ENCODE assay signal across 8 cellular contexts in genomic region chr16:29974291-29975133, GRCh38. TPM values are rescaled to one million over a fixed set of nuclear protein-coding genes. Genes with fewer than 3 reads are reported as not detected.
DNase-seq lines count a peak whose midpoint lies in the region; ATAC-seq and TF ChIP-seq lines count a peak whose summit lies in the region.

No MANE protein-coding gene starts in this region.

- peak overlapping the region; percentile 97 for H3K4me2 ChIP-seq in DOHH2 (ENCODE audit: low read length)
- H3K4me2 ChIP-seq in KMS-11: peak overlapping the region; percentile 100
- H3K4me2 ChIP-seq in smooth muscle cell: peak overlapping the region; percentile 99

- ATAC-seq in GM21390 (IDR thresholded peaks at IDR 0.05; ENCODE audit: unreplicated experiment): no peak

- TF ChIP-seq CTCF in DOHH2 (IDR thresholded peaks at IDR 0.05; ENCODE audit: low read depth, low read length, poor library complexity, severe bottlenecking) (peak; percentile 46), KMS-11 (conservative IDR thresholded peaks at IDR 0.05; ENCODE audit: low read depth, low read length) (no peak), astrocyte of the spinal cord (IDR thresholded peaks at IDR 0.05; ENCODE audit: low read depth, low read length) (no peak), smooth muscle cell (IDR thresholded peaks at IDR 0.05; ENCODE audit: borderline replicate concordance, insufficient read depth, poor library complexity, severe bottlenecking) (no peak)

- H3K27me3 Mint-ChIP-seq in immature natural killer cell (ENCODE audit: low read depth in 3 of 3): peaks cover 2 to 3% (median 2%) of the 10 kb centered on the region in 3 donors

- 8% methylated on average over 28 of the region's 31 CpGs for WGBS in smooth muscle cell (ENCODE audit: low lambda C conversion rate)

- H3K9ac ChIP-seq in KMS-11 (peak overlapping the region; percentile 59), smooth muscle cell (ENCODE audit: low read depth) (peak overlapping the region; percentile 86)

- H4K20me1 ChIP-seq in DOHH2 (ENCODE audit: control insufficient read depth, insufficient read depth, low read depth, low read length) (peaks cover 10% of the 10 kb centered on the region), KMS-11 (ENCODE audit: insufficient read depth) (no peaks in the 10 kb centered on the region), smooth muscle cell (ENCODE audit: low read depth) (peaks cover 51% of the 10 kb centered on the region)

- H3K9me2 ChIP-seq in DOHH2 (replicated peaks; ENCODE audit: control insufficient read depth, low read length): no peaks in the 10 kb centered on the region

- in situ Hi-C loops in astrocyte of the spinal cord (cut with HindIII; ENCODE audit: low sequenced_read_pairs): no loop called here

- H3K9me3 ChIP-seq in DOHH2 (ENCODE audit: control insufficient read depth, insufficient read depth, low read length): peaks cover 7% of the 10 kb centered on the region; the same call in 1 of the 2 replicates
- H3K9me3 ChIP-seq in smooth muscle cell (replicated peaks; ENCODE audit: low read depth): no peaks in the 10 kb centered on the region

- no peaks in the 10 kb centered on the region for H3K9me3 Mint-ChIP-seq in immature natural killer cell

- no peaks in the 10 kb centered on the region for H3K27me3 ChIP-seq in DOHH2 (ENCODE audit: control insufficient read depth, low read length)
- H3K27me3 ChIP-seq in KMS-11 (ENCODE audit: insufficient read depth, low read depth): no peaks in the 10 kb centered on the region
- no peaks in the 10 kb centered on the region for H3K27me3 ChIP-seq in smooth muscle cell (ENCODE audit: low read depth)

- H3K36me3 ChIP-seq in DOHH2 (ENCODE audit: control insufficient read depth, low read length) (peaks cover 61% of the 10 kb centered on the region), KMS-11 (ENCODE audit: insufficient read depth) (no peaks in the 10 kb centered on the region; the same call in 1 of the 2 replicates), smooth muscle cell (ENCODE audit: low read depth) (no peaks in the 10 kb centered on the region)

- H3K4me1 ChIP-seq in DOHH2 (ENCODE audit: control insufficient read depth, low read length) (peaks cover 30% of the 10 kb centered on the region), KMS-11 (ENCODE audit: low read depth, poor library complexity, severe bottlenecking) (peaks cover 22% of the 10 kb centered on the region), smooth muscle cell (ENCODE audit: low read depth) (peaks cover 25% of the 10 kb centered on the region)

- peaks cover 43 to 44% of the 10 kb centered on the region in 2 donors for H3K4me1 Mint-ChIP-seq in immature natural killer cell

- peak overlapping the region; percentile 76 to 96 (median 93) for H3K27ac Mint-ChIP-seq in immature natural killer cell

- no peak for DNase-seq in astrocyte of the spinal cord (ENCODE audit: low read depth, low spot score)
- DNase-seq in immature natural killer cell: peak; percentile 23 to 33 (median 26)
- no peak for DNase-seq in smooth muscle cell (lab: John Stamatoyannopoulos, UW; ENCODE audit: unreplicated experiment)
- DNase-seq in D341Med (ENCODE audit: low spot score): no peak
- no peak for DNase-seq in HCEC 1CT

- H3F3A ChIP-seq in DOHH2 (ENCODE audit: control insufficient read depth, insufficient read depth): 0 out of 2 replicates have a peak, but pooled peaks cover 6% of the 10 kb centered on the region
- H3F3A ChIP-seq in smooth muscle cell (ENCODE audit: low read depth): peaks cover 16% of the 10 kb centered on the region

- H2AFZ ChIP-seq in KMS-11 (ENCODE audit: low read depth) (peak overlapping the region; percentile 69), smooth muscle cell (ENCODE audit: low read depth) (peak overlapping the region; percentile 94)

- H3K4me3 Mint-ChIP-seq in immature natural killer cell: peak overlapping the region; percentile 87 to 96 (median 95)

- H3K4me3 ChIP-seq in DOHH2 (ENCODE audit: low read length) (peak overlapping the region; percentile 99), KMS-11 (IDR thresholded peaks at IDR 0.05; ENCODE audit: insufficient read depth, low read depth, low read length) (no peak overlapping the region), astrocyte of the spinal cord (ENCODE audit: low read depth, low read length) (peak overlapping the region; percentile 93), smooth muscle cell (peak overlapping the region; percentile 84)

- H3K36me3 Mint-ChIP-seq in immature natural killer cell: peaks cover 0 to 16% (median 0%) of the 10 kb centered on the region in 3 donors

- H3K79me2 ChIP-seq in DOHH2 (ENCODE audit: control insufficient read depth, low read length): peaks cover 45% of the 10 kb centered on the region
- peaks cover 25% of the 10 kb centered on the region for H3K79me2 ChIP-seq in KMS-11 (ENCODE audit: insufficient read depth, low read depth)
- H3K79me2 ChIP-seq in smooth muscle cell (ENCODE audit: low read depth): peaks cover 42% of the 10 kb centered on the region

- H3K27ac ChIP-seq in DOHH2 (ENCODE audit: low read depth, low read length): peak overlapping the region; percentile 65
- peak overlapping the region; percentile 0; the same call in 1 of the 2 replicates for H3K27ac ChIP-seq in KMS-11
- H3K27ac ChIP-seq in smooth muscle cell (ENCODE audit: low read depth): peak overlapping the region; percentile 58

RNA-seq across cellular contexts. Expression of gene TAOK2, which starts 0.8 kb away (rescaled TPM):
- polyA plus RNA-seq in immature natural killer cell (10 to 100 TPM in 1 of 3 donors, 1 to 10 TPM in 2; 2.1 to 10.7 (median 3.0) TPM), smooth muscle cell (26.0 TPM in 2 replicates)
- total RNA-seq in smooth muscle cell: 26.2 and 26.8 TPM in 2 replicates

RNA-seq across cellular contexts. Expression of gene TMEM219, which starts 12.6 kb away (rescaled TPM):
- polyA plus RNA-seq in immature natural killer cell: 100 to 1,000 TPM; 157 to 243 (median 216) TPM
- total RNA-seq in smooth muscle cell: 99.2 and 107 TPM in 2 replicates
- 176 and 186 TPM in 2 replicates for polyA plus RNA-seq in smooth muscle cell

RNA-seq across cellular contexts. Expression of gene HIRIP3, which starts 20.9 kb away (rescaled TPM):
- polyA plus RNA-seq in immature natural killer cell (10 to 100 TPM; 14.1 to 23.5 (median 18.9) TPM), smooth muscle cell (13.2 and 13.9 TPM in 2 replicates)
- 11.3 and 17.0 TPM in 2 replicates for total RNA-seq in smooth muscle cell

RNA-seq across cellular contexts. Expression of gene INO80E, which starts 21.5 kb away (rescaled TPM):
- polyA plus RNA-seq in immature natural killer cell (1 to 10 TPM; 7.4 to 7.9 (median 7.7) TPM), smooth muscle cell (17.7 and 19.3 TPM in 2 replicates)
- total RNA-seq in smooth muscle cell: 92.2 and 181 TPM in 2 replicates

RNA-seq across cellular contexts. Expression of gene DOC2A, which starts 36.3 kb away (rescaled TPM):
- not detected for polyA plus RNA-seq in immature natural killer cell
- total RNA-seq in smooth muscle cell: 0.09 TPM in 1 of 2 replicates, not detected in the other
- not detected in 2 replicates for polyA plus RNA-seq in smooth muscle cell

Comparison
In these comparisons a context has a peak if more than half of its experiments do, and no peak if none do; other contexts are left out.
1. H3K27ac ChIP-seq: peak in every context shown above with its lines; median percentile 65 in DOHH2; 58 in smooth muscle cell; 0 in KMS-11.
2. DNase-seq: peak in immature natural killer cell (3 of 3); none in astrocyte of the spinal cord (single experiment), smooth muscle cell (single experiment), D341Med (single experiment) and HCEC 1CT (single experiment).
3. Peak in every context shown above with its lines, with median percentiles within 50 percentile points of each other: H3K4me2 ChIP-seq.